In genomic region chr11:36258730-36259360, GRCh38 we compare ENCODE assay signal across 8 cellular contexts. TPM values are rescaled to one million over a fixed set of nuclear protein-coding genes. Genes with fewer than 3 reads are reported as not detected.
DNase-seq lines count a peak whose midpoint lies in the region; ATAC-seq and TF ChIP-seq lines count a peak whose summit lies in the region.

No MANE protein-coding gene starts in this region.

- 47% methylated on average over 12 of the region's 12 CpGs for WGBS in prostate gland

- intact Hi-C loops in prostate gland (cut with DNase I): loop anchor here (5.0 kb wide), 2 partner anchors 127 to 222 kb away; no protein-coding TSS in a partner anchor

- no peak for TF ChIP-seq POLR2A in prostate gland (IDR thresholded peaks at IDR 0.05)

- no peaks in the 10 kb centered on the region for H3K9me3 ChIP-seq in prostate gland

- H3K27me3 Mint-ChIP-seq in activated CD8-positive, alpha-beta T cell treated with anti-CD3 and anti-CD28 coated beads, Interleukin-2, amount 10 ng/mL, durations not matched to agents 7 days and 5 days (ENCODE audit: low read depth): peaks cover 6% of the 10 kb centered on the region
- peaks cover 7% of the 10 kb centered on the region for H3K27me3 Mint-ChIP-seq in glutamatergic neuron (ENCODE audit: unreplicated experiment)

- no peaks in the 10 kb centered on the region for H3K36me3 ChIP-seq in prostate gland

- H3K27me3 ChIP-seq in prostate gland (replicated peaks; ENCODE audit: insufficient read depth): no peaks in the 10 kb centered on the region

- ATAC-seq in activated CD8-positive, alpha-beta T cell treated with anti-CD3 and anti-CD28 coated beads, Interleukin-2, amount 10 ng/mL, durations not matched to agents 7 days and 5 days: no peak
- ATAC-seq in GM19452 (IDR thresholded peaks at IDR 0.05; ENCODE audit: unreplicated experiment): no peak

- no peak overlapping the region for H3K27ac ChIP-seq in prostate gland

- no peak overlapping the region for H3K27ac Mint-ChIP-seq in activated CD8-positive, alpha-beta T cell treated with anti-CD3 and anti-CD28 coated beads, Interleukin-2, amount 10 ng/mL, durations not matched to agents 7 days and 5 days
- peak overlapping the region; percentile 87 for H3K27ac Mint-ChIP-seq in glutamatergic neuron (ENCODE audit: unreplicated experiment)

- POLR2A ChIA-PET in activated CD8-positive, alpha-beta T cell treated with anti-CD3 and anti-CD28 coated beads, Interleukin-2, amount 10 ng/mL, durations not matched to agents 7 days and 5 days (lab: Charles Lee): interaction anchor here (0.6 kb wide), 1 partner anchor 43 kb away, joined by 3 read pairs; no protein-coding TSS in a partner anchor

- no peaks in the 10 kb centered on the region for H3K4me1 ChIP-seq in prostate gland (replicated peaks)

- CTCF ChIA-PET in activated CD8-positive, alpha-beta T cell treated with anti-CD3 and anti-CD28 coated beads, Interleukin-2, amount 10 ng/mL, durations not matched to agents 7 days and 5 days (lab: Charles Lee): interaction anchor here (0.9 to 4.0 kb wide), 3 partner anchors 8 to 643 kb away, joined by 3 to 22 read pairs (median 6); no protein-coding TSS in a partner anchor

- H3K4me1 Mint-ChIP-seq in activated CD8-positive, alpha-beta T cell treated with anti-CD3 and anti-CD28 coated beads, Interleukin-2, amount 10 ng/mL, durations not matched to agents 7 days and 5 days (ENCODE audit: low read depth): no peaks in the 10 kb centered on the region
- H3K4me1 Mint-ChIP-seq in glutamatergic neuron (ENCODE audit: low read depth, unreplicated experiment): peaks cover 28% of the 10 kb centered on the region

- DNase-seq in AML-193 (lab: John Stamatoyannopoulos, UW): peak; percentile 49 to 62
- peak; percentile 19 for DNase-seq in GM13977 (ENCODE audit: low spot score)
- peak; percentile 77 for DNase-seq in NCI-H446 treated with DMSO at 0.1 percent for 48 hours (lab: John Stamatoyannopoulos, UW)
- DNase-seq in activated CD8-positive, alpha-beta T cell treated with anti-CD3 and anti-CD28 coated beads, Interleukin-2, amount 10 ng/mL, durations not matched to agents 7 days and 5 days: peak; percentile 27
- peak; percentile 78 for DNase-seq in glutamatergic neuron
- peak; percentile 25 for DNase-seq in prostate gland (ENCODE audit: low spot score)
- DNase-seq in activated CD4-positive, CD25-positive, alpha-beta regulatory T cell (lab: John Stamatoyannopoulos, UW): no peak

- H3K36me3 Mint-ChIP-seq in activated CD8-positive, alpha-beta T cell treated with anti-CD3 and anti-CD28 coated beads, Interleukin-2, amount 10 ng/mL, durations not matched to agents 7 days and 5 days (ENCODE audit: low read depth): no peaks in the 10 kb centered on the region
- H3K36me3 Mint-ChIP-seq in glutamatergic neuron (ENCODE audit: unreplicated experiment): no peaks in the 10 kb centered on the region

- in situ Hi-C loops in GM13977 (cut with MboI; ENCODE audit: low pct_unique_long_range_greater_than_20kb, low sequenced_read_pairs, unreplicated experiment): loop anchor here (25.0 kb wide), 1 partner anchor 447 kb away; no protein-coding TSS in a partner anchor

- TF ChIP-seq CTCF in GM13977 (IDR thresholded peaks at IDR 0.05; ENCODE audit: extremely low read depth, insufficient read depth, missing control alignments) (peak; percentile 49), glutamatergic neuron (IDR thresholded peaks at IDR 0.05; ENCODE audit: partially characterized antibody, unreplicated experiment) (peak; percentile 67), prostate gland (IDR thresholded peaks at IDR 0.05) (peak in 3 of 4 experiments; percentile 38 to 53 (median 44))

- H3K4me3 ChIP-seq in prostate gland: no peak overlapping the region

- no peaks in the 10 kb centered on the region for H3K9me3 Mint-ChIP-seq in activated CD8-positive, alpha-beta T cell treated with anti-CD3 and anti-CD28 coated beads, Interleukin-2, amount 10 ng/mL, durations not matched to agents 7 days and 5 days (ENCODE audit: insufficient read depth)
- H3K9me3 Mint-ChIP-seq in glutamatergic neuron (ENCODE audit: unreplicated experiment): peaks cover 12% of the 10 kb centered on the region

- H3K4me3 Mint-ChIP-seq in activated CD8-positive, alpha-beta T cell treated with anti-CD3 and anti-CD28 coated beads, Interleukin-2, amount 10 ng/mL, durations not matched to agents 7 days and 5 days: no peak overlapping the region
- H3K4me3 Mint-ChIP-seq in glutamatergic neuron (ENCODE audit: unreplicated experiment): no peak overlapping the region

RNA-seq across cellular contexts. Expression of gene COMMD9, which starts 30.4 kb away (rescaled TPM):
- total RNA-seq in activated CD8-positive, alpha-beta T cell treated with anti-CD3 and anti-CD28 coated beads, Interleukin-2, amount 10 ng/mL, durations not matched to agents 7 days and 5 days: 10 to 100 TPM; 44.6 to 47.5 TPM
- total RNA-seq in glutamatergic neuron (ENCODE audit: unreplicated experiment) (72.2 TPM), prostate gland (10 to 100 TPM; 34.3 to 40.4 TPM)

RNA-seq across cellular contexts. Expression of gene PRR5L, which starts 37.2 kb away (rescaled TPM):
- 1 to 10 TPM; 3.4 to 4.5 TPM for total RNA-seq in activated CD8-positive, alpha-beta T cell treated with anti-CD3 and anti-CD28 coated beads, Interleukin-2, amount 10 ng/mL, durations not matched to agents 7 days and 5 days
- total RNA-seq in glutamatergic neuron (ENCODE audit: unreplicated experiment): 1.6 TPM
- 10 to 100 TPM in 1 of 2 donors, 1 to 10 TPM in 1; 4.0 to 10.1 TPM for total RNA-seq in prostate gland

Comparison
In these comparisons a context has a peak if more than half of its experiments do, and no peak if none do; other contexts are left out.
1. DNase-seq: peak in AML-193 (2 of 2), GM13977 (single experiment), NCI-H446 treated with DMSO at 0.1 percent for 48 hours (single experiment), activated CD8-positive, alpha-beta T cell treated with anti-CD3 and anti-CD28 coated beads, Interleukin-2, amount 10 ng/mL, durations not matched to agents 7 days and 5 days (single experiment), glutamatergic neuron (single experiment) and prostate gland (single experiment); none in activated CD4-positive, CD25-positive, alpha-beta regulatory T cell (0 of 4).
2. Peak in every context shown above with its lines, with median percentiles within 50 percentile points of each other: CTCF ChIP-seq.